15 cellular contexts compared by ENCODE assay signal in the genomic region with DNA sequence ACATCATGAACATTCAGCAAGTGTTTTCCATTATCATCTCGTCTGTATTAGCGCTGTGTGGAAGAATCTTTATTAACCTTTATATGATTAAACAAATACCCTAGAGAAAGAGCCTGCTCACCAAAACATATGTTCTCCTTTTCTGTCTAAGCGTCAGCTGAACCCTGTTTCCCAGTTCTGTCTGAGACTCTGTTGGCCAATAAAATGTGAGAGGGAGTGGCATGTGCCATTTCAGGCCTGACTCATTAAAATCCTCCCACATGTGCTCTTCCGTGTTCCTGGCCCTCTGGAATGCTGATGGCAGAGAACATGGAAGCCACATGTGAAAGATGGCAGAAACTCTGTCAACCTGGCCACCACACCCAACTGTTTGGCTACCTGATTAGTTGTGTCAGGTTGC.
"Had no signal": no experiment of that assay in that cellular context is flagged by ENCODE, and none has a peak within 500 bp of the region (broad histone marks: within the 10 kb centered on the region; RNA-seq: fewer than 3 reads in every experiment).

No MANE protein-coding gene starts in this region.

- ATAC-seq: activated T-cell treated with anti-CD3 and anti-CD28 coated beads, Interleukin-2, amount 50 U/mL, for 72 hours; esophagus mucosa had no signal

- DNase-seq: activated CD4-positive, alpha-beta T cell treated with anti-CD3 and anti-CD28 coated beads, Interleukin-2, amount 50 U/mL, for 1 hour; activated gamma-delta T cell; activated T-cell treated with anti-CD3 and anti-CD28 coated beads, Interleukin-2, amount 50 U/mL, for 72 hours; adrenal gland; effector CD4-positive, alpha-beta T cell; immature natural killer cell; kidney glomerular epithelial cell; left ventricle myocardium inferior; nephron progenitor cell; occipital lobe; spleen; stimulated activated naive CD4-positive, alpha-beta T cell; T1000; thyroid gland had no signal
